In genomic region chr6:25278557-25278913, GRCh38 we compare ENCODE assay signal across 1 cellular context.
A peak's percentile ranks its signal among the peaks of the same experiment; 100 is the strongest.
TF ChIP-seq lines count a peak whose summit lies in the region.

No MANE protein-coding gene starts in this region.

TF ChIP-seq in H1, 55 proteins besides CTCF, POLR2A, EP300 and RAD21 (continued from another document):
- peak; percentile 83 for TF ChIP-seq SAP30 (IDR thresholded peaks at IDR 0.05; ENCODE audit: insufficient read depth, insufficient replicate concordance, low read length)
- peak in 1 of 2 experiments; percentile 12; a peak in 1 of 4 replicates for TF ChIP-seq SIN3A (conservative IDR thresholded peaks at IDR 0.05 in 1 of 2, IDR thresholded peaks at IDR 0.05 in 1 of 2; ENCODE audit: low read depth in 1 of 2, low read length in 2 of 2)
- peak; percentile 34; the same call in 1 of the 2 replicates for TF ChIP-seq MAX (IDR thresholded peaks at IDR 0.05)
TF ChIP-seq in H1: peak in this region for 3.
